22 cellular contexts compared by ENCODE assay signal in the genomic region with DNA sequence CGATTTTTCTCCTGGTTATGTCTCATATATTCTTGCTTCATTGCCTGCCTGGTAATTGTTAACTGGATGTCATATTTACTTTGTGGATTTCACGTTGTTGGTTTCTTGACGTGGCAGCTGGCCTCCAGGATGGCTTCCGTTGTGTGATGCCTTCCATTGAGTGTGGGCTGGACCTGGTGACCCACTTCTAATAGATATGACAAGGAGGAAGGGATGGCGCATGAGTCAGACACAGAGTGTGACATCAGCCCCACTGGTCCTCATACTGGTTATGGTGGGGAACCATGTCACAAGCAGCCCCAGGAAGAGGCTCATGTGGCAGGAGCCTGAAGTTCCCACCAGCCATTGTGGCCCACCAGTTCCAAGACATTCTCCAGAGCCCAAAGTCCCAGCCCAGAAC. TPM values are rescaled to one million over a fixed set of nuclear protein-coding genes. Genes with fewer than 3 reads are reported as not detected.
A peak's percentile ranks its signal among the peaks of the same experiment; 100 is the strongest.
DNase-seq lines count a peak whose midpoint lies in the region; ATAC-seq, FAIRE-seq and TF ChIP-seq lines count a peak whose summit lies in the region.
"Had no signal": no experiment of that assay in that cellular context is flagged by ENCODE, and none has a peak within 500 bp of the region (broad histone marks: within the 10 kb centered on the region; RNA-seq: fewer than 3 reads in every experiment).

No MANE protein-coding gene starts in this region.

- H4K20me1 ChIP-seq in PC-3 (ENCODE audit: low read length) (no peaks in the 10 kb centered on the region), K562 (replicated peaks; ENCODE audit: control insufficient read depth, insufficient read depth, low read length) (0 out of 2 replicates have a peak, but pooled peaks cover 3% of the 10 kb centered on the region)

- POLR2A ChIA-PET in PC-3 (lab: Charles Lee; ENCODE audit: unreplicated experiment): no interaction called here
- POLR2A ChIA-PET in K562 (lab: Yijun Ruan, JAX): interaction anchor here (0.6 kb wide), 1 partner anchor 15 kb away, joined by 3 read pairs; no protein-coding TSS in a partner anchor

- H3K4me2 ChIP-seq in PC-3 (ENCODE audit: low read length) (no peak overlapping the region), K562 (ENCODE audit: insufficient read depth, low read length) (no peak overlapping the region)

- no peak overlapping the region for H3K4me3 ChIP-seq in PC-3 (ENCODE audit: low read length)
- H3K4me3 ChIP-seq in K562: no peak overlapping the region
- H3K4me3 ChIP-seq in spleen: no peak overlapping the region
- no peak overlapping the region for H3K4me3 ChIP-seq in suprapubic skin
- H3K4me3 ChIP-seq: GM23248, SK-N-MC had no signal

- TF ChIP-seq RAD21 in K562 (CRISPR knock-in tag; conservative IDR thresholded peaks at IDR 0.05 in 1 of 2, IDR thresholded peaks at IDR 0.05 in 1 of 2): no peak

- CTCF ChIA-PET in PC-3 (lab: Charles Lee): no interaction called here
- CTCF ChIA-PET in K562 (lab: Yijun Ruan, JAX; ENCODE audit: low intra/inter-chr PET ratio): no interaction called here

- no peak for FAIRE-seq in K562 (lab: Jason Lieb, UNC)
- FAIRE-seq: GM19239 had no signal

- intact Hi-C loops in PC-3 (cut with micrococcal nuclease) (no loop called here), K562 (cut with micrococcal nuclease) (no loop called here), spleen (cut with DNase I; ENCODE audit: low total_unique reads) (no loop called here)

- TF ChIP-seq POLR2A in K562 (conservative IDR thresholded peaks at IDR 0.05) (no peak), spleen (IDR thresholded peaks at IDR 0.05) (no peak), suprapubic skin (IDR thresholded peaks at IDR 0.05) (no peak)

- H3K36me3 ChIP-seq in PC-3 (ENCODE audit: low read depth, low read length) (no peaks in the 10 kb centered on the region), K562 (ENCODE audit: control insufficient read depth, insufficient read depth, low read length) (no peaks in the 10 kb centered on the region), spleen (no peaks in the 10 kb centered on the region), suprapubic skin (no peaks in the 10 kb centered on the region)

- no peaks in the 10 kb centered on the region for H3K9me3 ChIP-seq in PC-3 (ENCODE audit: low read length)
- no peaks in the 10 kb centered on the region for H3K9me3 ChIP-seq in K562 (replicated peaks; ENCODE audit: control insufficient read depth, insufficient read depth, low read depth, low read length)
- H3K9me3 ChIP-seq in spleen: no peaks in the 10 kb centered on the region
- no peaks in the 10 kb centered on the region for H3K9me3 ChIP-seq in suprapubic skin

- H3K9me1 ChIP-seq in K562 (ENCODE audit: control insufficient read depth, insufficient read depth, low read length): no peaks in the 10 kb centered on the region

- H3K27me3 ChIP-seq in PC-3 (ENCODE audit: low read length) (no peaks in the 10 kb centered on the region), K562 (ENCODE audit: control insufficient read depth in 2 of 2, insufficient read depth in 2 of 2, low read length in 2 of 2) (peaks cover 20 to 49% of the 10 kb centered on the region in 2 experiments; a peak in 4 of 5 replicates), spleen (replicated peaks in 1 of 7) (peaks cover 0 to 4% (median 0%) of the 10 kb centered on the region in 7 donors), suprapubic skin (peaks cover 14% of the 10 kb centered on the region)

- in situ Hi-C loops in K562 (cut with MboI): no loop called here

- H2AFZ ChIP-seq in PC-3 (ENCODE audit: low read length): no peak overlapping the region
- H2AFZ ChIP-seq in K562 (ENCODE audit: low read depth, low read length): no peak overlapping the region; the same call in 1 of the 2 replicates
- H2AFZ ChIP-seq: GM23248 had no signal

- H3K4me1 ChIP-seq in PC-3 (ENCODE audit: insufficient read depth, low read length) (peaks cover 7% of the 10 kb centered on the region; the same call in 1 of the 2 replicates), K562 (replicated peaks in 1 of 2; ENCODE audit: control insufficient read depth in 2 of 2, insufficient read depth in 2 of 2, low read length in 2 of 2) (peaks cover 5 to 19% of the 10 kb centered on the region in 2 experiments; a peak in 3 of 5 replicates), spleen (no peaks in the 10 kb centered on the region), suprapubic skin (no peaks in the 10 kb centered on the region)

- H3K9ac ChIP-seq in PC-3 (ENCODE audit: low read length) (peak overlapping the region; percentile 12; the same call in 1 of the 2 replicates), K562 (ENCODE audit: insufficient read depth in 1 of 2, low read depth in 2 of 2, low read length in 2 of 2) (no peak overlapping the region)
- H3K9ac ChIP-seq: GM23248 had no signal

- 6% methylated on average over 5 of the region's 5 CpGs for WGBS in K562 (ENCODE audit: insufficient coverage, low coverage, missing lambda C conversion rate)
- WGBS in spleen, 5 donors: 86 to 91% (median 89%) methylated on average over 5 of the region's 5 CpGs
- 86% methylated on average over 5 of the region's 5 CpGs for WGBS in suprapubic skin

- no peaks in the 10 kb centered on the region for H3K9me2 ChIP-seq in PC-3 (replicated peaks; ENCODE audit: low read length)

- no TSS peak for BruUV-seq in PC-3 (replicated peaks; lab: Mats Ljungman, UMichigan)
- BruUV-seq in K562 (replicated peaks; lab: Mats Ljungman, UMichigan): no TSS peak

- peak; percentile 65 for DNase-seq in DMS53 (lab: John Stamatoyannopoulos, UW)
- DNase-seq in PC-3: peak; percentile 4
- peak in 2 of 4 experiments; percentile 28 to 38 for DNase-seq in K562 (ENCODE audit: extremely low read depth in 1 of 4, low spot score in 3 of 4)
- DNase-seq in spleen: peak; percentile 15
- DNase-seq in activated naive CD4-positive, alpha-beta T cell (lab: John Stamatoyannopoulos, UW): no peak
- DNase-seq in suprapubic skin (ENCODE audit: low spot score in 2 of 2): no peak
- DNase-seq: ACHN, C1 segment of cervical spinal cord, DMS 273 treated with DMSO at 0.1 percent for 48 hours, GDM1, GM23248, KBM-7, NCI-H187, NCI-H226, NCI-H526, Right ventricle myocardium superior, T-cell had no signal

- ATAC-seq in PC-3: no peak
- ATAC-seq in K562: peak; percentile 46; the same call in 2 of the 3 replicates
- ATAC-seq in HG02642 (IDR thresholded peaks at IDR 0.05; ENCODE audit: poor library complexity, unreplicated experiment): no peak
- ATAC-seq: HCT116, T-cell had no signal

- TF ChIP-seq CTCF in PC-3 (conservative IDR thresholded peaks at IDR 0.05; ENCODE audit: low read depth, low read length): no peak
- no peak for TF ChIP-seq CTCF in K562 (IDR thresholded peaks at IDR 0.05 in 2 of 3, conservative IDR thresholded peaks at IDR 0.05 in 1 of 3; ENCODE audit: insufficient read depth in 2 of 3, low read depth in 1 of 3, low read length in 3 of 3)
- TF ChIP-seq CTCF in spleen (IDR thresholded peaks at IDR 0.05 in 8 of 11, conservative IDR thresholded peaks at IDR 0.05 in 3 of 11): no peak
- no peak for TF ChIP-seq CTCF in suprapubic skin (IDR thresholded peaks at IDR 0.05)

- peak overlapping the region; percentile 41 for H3K27ac ChIP-seq in PC-3 (ENCODE audit: low read length)
- no peak overlapping the region for H3K27ac ChIP-seq in K562 (ENCODE audit: extremely low read depth, low read depth, low read length)
- H3K27ac ChIP-seq in spleen: no peak overlapping the region
- H3K27ac ChIP-seq in suprapubic skin: no peak overlapping the region
- H3K27ac ChIP-seq: GM23248, SK-N-MC had no signal

- no peaks in the 10 kb centered on the region for H3F3A ChIP-seq in PC-3 (ENCODE audit: low read length, unreplicated experiment)

- H3K79me2 ChIP-seq in PC-3 (ENCODE audit: low read length): no peaks in the 10 kb centered on the region
- no peaks in the 10 kb centered on the region for H3K79me2 ChIP-seq in K562 (ENCODE audit: control insufficient read depth, insufficient read depth, low read length)

- TF ChIP-seq EP300 in K562 (IDR thresholded peaks at IDR 0.05; ENCODE audit: low read length): no peak
- no peak for TF ChIP-seq EP300 in suprapubic skin (IDR thresholded peaks at IDR 0.05)

RNA-seq across cellular contexts. Expression of gene PAEP, which starts 6.4 kb away (rescaled TPM):
- not detected in 2 replicates for total RNA-seq in PC-3 (2014; rRNA removed)
- total RNA-seq in K562 (2011; cell fraction: chromatin; rRNA removed; ENCODE audit: low replicate concordance): 8.0 and 29.5 TPM in 2 replicates
- 9.2 and 26.2 TPM in 2 replicates for total RNA-seq in K562 (2011; cell fraction: nucleolus; rRNA removed)
- total RNA-seq in K562 (2011; cell fraction: nucleoplasm; rRNA removed): 14.7 and 28.6 TPM in 2 replicates
- 0.41 and 0.57 TPM in 2 replicates for total RNA-seq in K562 (2014; rRNA removed)
- 0.44 TPM in 1 of 2 replicates, not detected in the other for total RNA-seq in K562 (2014; rRNA removed; fragmentation: Illumina TruSeq; extraction: Trizol)
- 0.53 and 0.58 TPM in 2 replicates for total RNA-seq in K562 (2015; rRNA removed; fragmentation: Illumina TruSeq; extraction: Trizol)
- 0.51 and 0.69 TPM in 2 replicates for total RNA-seq in K562 (2021)
- 2.3 and 4.5 TPM in 2 replicates for polyA plus RNA-seq in K562 (2011; rRNA removed)
- 2.4 and 9.4 TPM in 2 replicates for polyA plus RNA-seq in K562 (2011; cell fraction: cytosol; rRNA removed)
- 8.6 and 39.7 TPM in 2 replicates for polyA plus RNA-seq in K562 (2011; cell fraction: nucleus; rRNA removed)
- 4.6 and 26.7 TPM in 2 replicates for polyA plus RNA-seq in K562 (2012)
- polyA plus RNA-seq in K562 (2014; fragmentation: Illumina TruSeq; extraction: Trizol): 0.78 and 1.0 TPM in 2 replicates
- polyA plus RNA-seq in K562 (2014; fragmentation: Nextera tagmentation; extraction: Ambion mirVana): under 1 TPM; 0.22 to 0.30 TPM
- 0.70 and 0.90 TPM in 2 replicates for polyA plus RNA-seq in K562 (2014; rRNA removed)
- polyA minus RNA-seq in K562 (2011; rRNA and poly(A)+ RNA removed): 0.57 and 1.9 TPM in 2 replicates
- 2.1 and 2.2 TPM in 2 replicates for polyA minus RNA-seq in K562 (2011; cell fraction: cytosol; rRNA and poly(A)+ RNA removed)
- 3.4 TPM in 1 of 2 replicates, not detected in the other for polyA minus RNA-seq in K562 (2011; cell fraction: nucleus; rRNA and poly(A)+ RNA removed)
- total RNA-seq in spleen: not detected
- polyA plus RNA-seq in spleen: not detected
- 1 to 10 TPM in 1 of 4 donors, not detected in 3; 5.6 TPM for total RNA-seq in suprapubic skin
- total RNA-seq: Daoy, GM23248, Right ventricle myocardium superior, T-cell had no signal
- polyA plus RNA-seq: GM23248 had no signal

RNA-seq across cellular contexts. Expression of gene OBP2A, which starts 9.3 kb away (rescaled TPM):
- not detected in 2 replicates for total RNA-seq in PC-3 (2014; rRNA removed)
- not detected in 2 replicates for total RNA-seq in K562 (2011; cell fraction: chromatin; rRNA removed; ENCODE audit: low replicate concordance)
- total RNA-seq in K562 (2011; cell fraction: nucleolus; rRNA removed): not detected in 2 replicates
- not detected in 2 replicates for total RNA-seq in K562 (2011; cell fraction: nucleoplasm; rRNA removed)
- total RNA-seq in K562 (2014; rRNA removed): not detected in 2 replicates
- total RNA-seq in K562 (2014; rRNA removed; fragmentation: Illumina TruSeq; extraction: Trizol): not detected in 2 replicates
- total RNA-seq in K562 (2015; rRNA removed; fragmentation: Illumina TruSeq; extraction: Trizol): not detected in 2 replicates
- not detected in 2 replicates for total RNA-seq in K562 (2021)
- not detected in 2 replicates for polyA plus RNA-seq in K562 (2011; rRNA removed)
- not detected in 2 replicates for polyA plus RNA-seq in K562 (2011; cell fraction: cytosol; rRNA removed)
- polyA plus RNA-seq in K562 (2011; cell fraction: nucleus; rRNA removed): not detected in 2 replicates
- polyA plus RNA-seq in K562 (2012): not detected in 2 replicates
- not detected in 2 replicates for polyA plus RNA-seq in K562 (2014; fragmentation: Illumina TruSeq; extraction: Trizol)
- not detected for polyA plus RNA-seq in K562 (2014; fragmentation: Nextera tagmentation; extraction: Ambion mirVana)
- not detected in 2 replicates for polyA plus RNA-seq in K562 (2014; rRNA removed)
- polyA minus RNA-seq in K562 (2011; rRNA and poly(A)+ RNA removed): not detected in 2 replicates
- not detected in 2 replicates for polyA minus RNA-seq in K562 (2011; cell fraction: cytosol; rRNA and poly(A)+ RNA removed)
- polyA minus RNA-seq in K562 (2011; cell fraction: nucleus; rRNA and poly(A)+ RNA removed): not detected in 2 replicates
- under 1 TPM in 1 of 7 donors, not detected in 6; 0.40 TPM for total RNA-seq in spleen
- not detected for polyA plus RNA-seq in spleen
- total RNA-seq in suprapubic skin: 1 to 10 TPM in 3 of 4 donors, not detected in 1; 1.0 to 3.9 (median 1.7) TPM
- total RNA-seq: Daoy, GM23248, Right ventricle myocardium superior, T-cell had no signal
- polyA plus RNA-seq: GM23248 had no signal

RNA-seq across cellular contexts. Expression of gene LCN1, which starts 34.0 kb away (rescaled TPM):
- total RNA-seq in PC-3 (2014; rRNA removed): not detected in 2 replicates
- total RNA-seq in K562 (2011; cell fraction: chromatin; rRNA removed; ENCODE audit: low replicate concordance): not detected in 2 replicates
- total RNA-seq in K562 (2011; cell fraction: nucleolus; rRNA removed): not detected in 2 replicates
- not detected in 2 replicates for total RNA-seq in K562 (2011; cell fraction: nucleoplasm; rRNA removed)
- not detected in 2 replicates for total RNA-seq in K562 (2014; rRNA removed)
- total RNA-seq in K562 (2014; rRNA removed; fragmentation: Illumina TruSeq; extraction: Trizol): not detected in 2 replicates
- total RNA-seq in K562 (2015; rRNA removed; fragmentation: Illumina TruSeq; extraction: Trizol): not detected in 2 replicates
- total RNA-seq in K562 (2021): not detected in 2 replicates
- not detected in 2 replicates for polyA plus RNA-seq in K562 (2011; rRNA removed)
- polyA plus RNA-seq in K562 (2011; cell fraction: cytosol; rRNA removed): not detected in 2 replicates
- polyA plus RNA-seq in K562 (2011; cell fraction: nucleus; rRNA removed): not detected in 2 replicates
- not detected in 2 replicates for polyA plus RNA-seq in K562 (2012)
- not detected in 2 replicates for polyA plus RNA-seq in K562 (2014; fragmentation: Illumina TruSeq; extraction: Trizol)
- not detected for polyA plus RNA-seq in K562 (2014; fragmentation: Nextera tagmentation; extraction: Ambion mirVana)
- polyA plus RNA-seq in K562 (2014; rRNA removed): not detected in 2 replicates
- polyA minus RNA-seq in K562 (2011; rRNA and poly(A)+ RNA removed): not detected in 2 replicates
- polyA minus RNA-seq in K562 (2011; cell fraction: cytosol; rRNA and poly(A)+ RNA removed): not detected in 2 replicates
- polyA minus RNA-seq in K562 (2011; cell fraction: nucleus; rRNA and poly(A)+ RNA removed): not detected in 2 replicates
- not detected for total RNA-seq in spleen
- under 1 TPM in 1 of 3 donors, not detected in 2; 0.09 TPM for polyA plus RNA-seq in spleen
- not detected for total RNA-seq in suprapubic skin
- total RNA-seq: Daoy, GM23248, Right ventricle myocardium superior, T-cell had no signal
- polyA plus RNA-seq: GM23248 had no signal

RNA-seq across cellular contexts. Expression of gene MRPS2, which starts 54.7 kb away (rescaled TPM):
- 62.4 and 73.4 TPM in 2 replicates for total RNA-seq in PC-3 (2014; rRNA removed)
- 22.8 and 99.4 TPM in 2 replicates for total RNA-seq in K562 (2011; cell fraction: chromatin; rRNA removed; ENCODE audit: low replicate concordance)
- 83.4 and 87.4 TPM in 2 replicates for total RNA-seq in K562 (2011; cell fraction: nucleolus; rRNA removed)
- total RNA-seq in K562 (2011; cell fraction: nucleoplasm; rRNA removed): 44.5 and 53.2 TPM in 2 replicates
- 120 and 168 TPM in 2 replicates for total RNA-seq in K562 (2014; rRNA removed)
- 27.3 and 39.7 TPM in 2 replicates for total RNA-seq in K562 (2014; rRNA removed; fragmentation: Illumina TruSeq; extraction: Trizol)
- 73.9 and 75.9 TPM in 2 replicates for total RNA-seq in K562 (2015; rRNA removed; fragmentation: Illumina TruSeq; extraction: Trizol)
- 106 and 110 TPM in 2 replicates for total RNA-seq in K562 (2021)
- 81.3 and 135 TPM in 2 replicates for polyA plus RNA-seq in K562 (2011; rRNA removed)
- polyA plus RNA-seq in K562 (2011; cell fraction: cytosol; rRNA removed): 412 and 778 TPM in 2 replicates
- polyA plus RNA-seq in K562 (2011; cell fraction: nucleus; rRNA removed): 169 and 254 TPM in 2 replicates
- 119 and 130 TPM in 2 replicates for polyA plus RNA-seq in K562 (2012)
- 167 and 221 TPM in 2 replicates for polyA plus RNA-seq in K562 (2014; fragmentation: Illumina TruSeq; extraction: Trizol)
- 10 to 100 TPM in 1 of 2 experiments, 1 to 10 TPM in 1; 8.0 to 10.9 TPM for polyA plus RNA-seq in K562 (2014; fragmentation: Nextera tagmentation; extraction: Ambion mirVana)
- 128 and 133 TPM in 2 replicates for polyA plus RNA-seq in K562 (2014; rRNA removed)
- polyA minus RNA-seq in K562 (2011; rRNA and poly(A)+ RNA removed): 77.8 and 115 TPM in 2 replicates
- polyA minus RNA-seq in K562 (2011; cell fraction: cytosol; rRNA and poly(A)+ RNA removed): 140 and 152 TPM in 2 replicates
- polyA minus RNA-seq in K562 (2011; cell fraction: nucleus; rRNA and poly(A)+ RNA removed): 44.6 and 49.4 TPM in 2 replicates
- total RNA-seq in spleen: 10 to 100 TPM; 19.2 to 34.1 (median 24.1) TPM
- polyA plus RNA-seq in spleen: 10 to 100 TPM; 29.8 to 40.6 (median 34.5) TPM
- total RNA-seq in suprapubic skin: 10 to 100 TPM; 51.5 to 61.7 (median 55.1) TPM

Comparison
In these comparisons a context has a peak if more than half of its experiments do, and no peak if none do; other contexts are left out.
1. DNase-seq: peak in DMS53 (single experiment), PC-3 (single experiment) and spleen (single experiment); none in activated naive CD4-positive, alpha-beta T cell (0 of 4) and suprapubic skin (0 of 2).